ENCODE assay signal across 30 cellular contexts in genomic region chr1:34779526-34779925, GRCh38. TPM values are rescaled to one million over a fixed set of nuclear protein-coding genes. Genes with fewer than 3 reads are reported as not detected.
A peak's percentile ranks its signal among the peaks of the same experiment; 100 is the strongest.
DNase-seq lines count a peak whose midpoint lies in the region; ATAC-seq and TF ChIP-seq lines count a peak whose summit lies in the region.
"Had no signal": no experiment of that assay in that cellular context is flagged by ENCODE, and none has a peak within 500 bp of the region (broad histone marks: within the 10 kb centered on the region; RNA-seq: fewer than 3 reads in every experiment).

No MANE protein-coding gene starts in this region.

- peak overlapping the region; percentile 14 for H2AFZ ChIP-seq in HCT116 (ENCODE audit: low read depth, low read length, poor library complexity, severe bottlenecking)

- no peak for TF ChIP-seq RAD21 in HCT116 (IDR thresholded peaks at IDR 0.05; ENCODE audit: low read depth)

- TF ChIP-seq EP300 in sigmoid colon (IDR thresholded peaks at IDR 0.05), result no peak

- H3K4me1 ChIP-seq in HCT116 (ENCODE audit: control insufficient read depth in 1 of 2, insufficient read depth in 2 of 2, low read length in 2 of 2), result peaks cover 39 to 59% of the 10 kb centered on the region in 2 experiments
- H3K4me1 ChIP-seq in sigmoid colon, result peaks cover 0 to 14% (median 12%) of the 10 kb centered on the region in 4 donors

- H3K36me3 ChIP-seq in HCT116 (ENCODE audit: control insufficient read depth in 1 of 2, insufficient read depth in 2 of 2, low read length in 2 of 2) (peaks cover 0 to 2% of the 10 kb centered on the region in 2 experiments; a peak in 1 of 4 replicates), sigmoid colon (no peaks in the 10 kb centered on the region)

- no peaks in the 10 kb centered on the region for H4K20me1 ChIP-seq in HCT116 (ENCODE audit: insufficient read depth)

- intact Hi-C loops in HCT116 (cut with micrococcal nuclease) (loop anchor here (2.0 kb wide), 1 partner anchor 17 kb away; no protein-coding TSS in a partner anchor), sigmoid colon (cut with DNase I) (no loop called here)

- no peak for TF ChIP-seq POLR2A in HCT116 (IDR thresholded peaks at IDR 0.05; ENCODE audit: borderline replicate concordance, extremely low read depth, insufficient read depth, insufficient read length)
- TF ChIP-seq POLR2A in sigmoid colon (IDR thresholded peaks at IDR 0.05), result no peak

- RAD21 ChIA-PET in HCT116 (lab: Charles Lee; ENCODE audit: low non-redundant PET in 1 of 2, low total read pairs in 2 of 2, uncharacterized antibody in 2 of 2, unreplicated experiment in 2 of 2), result interaction anchor here in 1 of 2 experiments (0.9 kb wide), 1 partner anchor 37 kb away, joined by 3 read pairs; no protein-coding TSS in a partner anchor

- ATAC-seq in HCT116, result peak; percentile 57
- ATAC-seq in GM21717 (IDR thresholded peaks at IDR 0.05; ENCODE audit: unreplicated experiment), result no peak
- ATAC-seq: activated CD4-positive, CD25-positive, alpha-beta regulatory T cell treated with anti-CD3 and anti-CD28 coated beads, Interleukin-2, amount 50 U/mL, for 24 hours; activated CD8-positive, alpha-beta memory T cell treated with anti-CD3 and anti-CD28 coated beads, Interleukin-2, amount 10 ng/mL, durations not matched to agents 7 days and 5 days; activated T-cell treated with anti-CD3 and anti-CD28 coated beads, Interleukin-2, amount 50 U/mL, for 72 hours; left colon; stimulated activated memory B cell treated with anti-CD40 and anti-IgM and Interleukin-4, amounts not matched to agents 10 μg/mL and 1 μg/mL and 100 μg/mL, for 72 hours had no signal

- CTCF ChIA-PET in HCT116 (lab: Charles Lee), result interaction anchor here (0.9 to 1.2 kb wide), 3 partner anchors 37 to 80 kb away, joined by 3 to 4 read pairs (median 4); partner anchors contain the start of gene SMIM12

- H3K79me2 ChIP-seq in HCT116 (ENCODE audit: insufficient read depth, low read length), result peaks cover 40% of the 10 kb centered on the region

- no peaks in the 10 kb centered on the region for H3K27me3 ChIP-seq in HCT116 (ENCODE audit: insufficient read depth, low read length)
- peaks cover 26 to 62% (median 37%) of the 10 kb centered on the region in 3 donors for H3K27me3 ChIP-seq in sigmoid colon

- TF ChIP-seq CTCF in HCT116 (IDR thresholded peaks at IDR 0.05 in 2 of 3, conservative IDR thresholded peaks at IDR 0.05 in 1 of 3; ENCODE audit: borderline replicate concordance in 1 of 3, insufficient read depth in 1 of 3, low read depth in 2 of 3, low read length in 2 of 3) (no peak), epithelial cell of esophagus (IDR thresholded peaks at IDR 0.05; ENCODE audit: insufficient read depth, low read depth, low read length, missing control alignments) (no peak), sigmoid colon (IDR thresholded peaks at IDR 0.05) (no peak)

- H3K9me2 ChIP-seq in HCT116 (ENCODE audit: insufficient read depth), result no peaks in the 10 kb centered on the region

- H3K27ac ChIP-seq in HCT116 (ENCODE audit: low read depth, low read length), result peak overlapping the region; percentile 98
- no peak overlapping the region for H3K27ac ChIP-seq in sigmoid colon

- H3K9me3 ChIP-seq in HCT116 (ENCODE audit: control insufficient read depth in 1 of 2, insufficient read depth in 1 of 2, low read depth in 1 of 2, low read length in 2 of 2) (no peaks in the 10 kb centered on the region), sigmoid colon (no peaks in the 10 kb centered on the region)

- peak overlapping the region; percentile 86 for H3K4me2 ChIP-seq in HCT116 (ENCODE audit: low read length)

- H3K4me3 ChIP-seq in HCT116 (replicated peaks in 1 of 2; ENCODE audit: low read depth in 1 of 2, low read length in 2 of 2), result no peak overlapping the region
- H3K4me3 ChIP-seq in epithelial cell of esophagus (ENCODE audit: low read length), result no peak overlapping the region
- H3K4me3 ChIP-seq in sigmoid colon, result no peak overlapping the region

- WGBS in sigmoid colon, 2 donors, result 68 to 81% methylated on average over 5 of the region's 5 CpGs

- H3K9ac ChIP-seq in HCT116 (ENCODE audit: low read length), result peak overlapping the region; percentile 83

- POLR2A ChIA-PET in HCT116 (lab: Charles Lee), result interaction anchor here (0.8 to 1.5 kb wide), 5 partner anchors 15 to 80 kb away, joined by 3 to 5 read pairs (median 4); partner anchors contain the start of genes GJB4, GJB5 and SMIM12

- peak; percentile 77 for DNase-seq in HCT116 (ENCODE audit: low read depth, low spot score)
- DNase-seq in NCI-H226, result peak; percentile 41
- peak; percentile 96 for DNase-seq in epithelial cell of esophagus (ENCODE audit: low read depth)
- peak; percentile 18 for DNase-seq in sigmoid colon
- no peak for DNase-seq in NCI-H1930 (lab: John Stamatoyannopoulos, UW)
- no peak for DNase-seq in GM19238 (ENCODE audit: insufficient read length, low spot score)
- DNase-seq: activated CD4-positive, alpha-beta T cell treated with anti-CD3 and anti-CD28 coated beads, Interleukin-2, amount 50 U/mL, for 4 hours; activated CD8-positive, alpha-beta memory T cell treated with anti-CD3 and anti-CD28 coated beads, Interleukin-2, amount 10 ng/mL, durations not matched to agents 7 days and 5 days; activated T-cell treated with anti-CD3 and anti-CD28 coated beads, Interleukin-2, amount 50 U/mL, for 72 hours; DMS153; hippocampal formation; left colon; NCI-H1092; NCI-H1694; NCI-H2171 treated with DMSO at 0.1 percent for 48 hours; NCI-H524; OCI-M1; SHP77 had no signal

- no TSS peak for BruUV-seq in HCT116 (replicated peaks; lab: Mats Ljungman, UMichigan)

TF ChIP-seq in HCT116, 20 proteins besides CTCF, POLR2A, EP300 and RAD21:
- TF ChIP-seq EZH2phosphoT487 (IDR thresholded peaks at IDR 0.05; ENCODE audit: borderline replicate concordance) (no peak), CEBPB (IDR thresholded peaks at IDR 0.05; ENCODE audit: low read depth) (no peak), SRF (IDR thresholded peaks at IDR 0.05; ENCODE audit: low read depth) (no peak), YY1 (IDR thresholded peaks at IDR 0.05; ENCODE audit: extremely low read depth, insufficient replicate concordance, low read depth, low read length) (peak; percentile 76), TCF7L2 (IDR thresholded peaks at IDR 0.05; ENCODE audit: borderline replicate concordance, extremely low read depth, insufficient read depth, insufficient read length) (no peak), ZFX (IDR thresholded peaks at IDR 0.05) (0 out of 2 replicates have a peak, but pooled peaks have one; percentile 46), ZBTB33 (IDR thresholded peaks at IDR 0.05; ENCODE audit: extremely low read depth, insufficient replicate concordance, low read length) (peak; percentile 42), POLR2AphosphoS5 (IDR thresholded peaks at IDR 0.05; ENCODE audit: low read depth, low read length) (peak; percentile 83), JUND (IDR thresholded peaks at IDR 0.05) (no peak)

RNA-seq across cellular contexts. Expression of gene GJB3, which starts 1.5 kb away (rescaled TPM):
- total RNA-seq in HCT116 (2021; ENCODE audit: unreplicated experiment) (46.7 TPM), sigmoid colon (not detected)
- 89.1 and 116 TPM in 2 replicates for polyA plus RNA-seq in HCT116 (2012)
- 10 to 100 TPM in 1 of 3 donors, 1 to 10 TPM in 2; 1.2 to 11.0 (median 1.8) TPM for polyA plus RNA-seq in sigmoid colon
- total RNA-seq: activated CD8-positive, alpha-beta memory T cell treated with anti-CD3 and anti-CD28 coated beads, Interleukin-2, amount 10 ng/mL, durations not matched to agents 7 days and 5 days; activated T-cell treated with anti-CD3 and anti-CD28 coated beads, Interleukin-2, amount 50 U/mL, for 72 hours; fibroblast of lung; H4; lung microvascular endothelial cell; omental fat pad; skeletal muscle tissue; T-helper 2 cell treated with Interferon-gamma antibody and Interleukin-4, amounts not matched to agents 100 ng/mL and 5 ng/mL, for 36 hours; temporal lobe had no signal
- polyA plus RNA-seq: BJ, fibroblast of lung, IgD-negative memory B cell had no signal

RNA-seq across cellular contexts. Expression of gene GJA4, which starts 13.3 kb away (rescaled TPM):
- not detected for total RNA-seq in HCT116 (2021; ENCODE audit: unreplicated experiment)
- polyA plus RNA-seq in HCT116 (2012), result not detected in 2 replicates
- total RNA-seq in sigmoid colon, result 10 to 100 TPM in 1 of 4 donors, 1 to 10 TPM in 3; 3.3 to 14.7 (median 7.6) TPM
- 1 to 10 TPM in 1 of 3 donors, under 1 TPM in 1, not detected in 1; 0.60 to 8.3 TPM for polyA plus RNA-seq in sigmoid colon
- total RNA-seq: activated CD8-positive, alpha-beta memory T cell treated with anti-CD3 and anti-CD28 coated beads, Interleukin-2, amount 10 ng/mL, durations not matched to agents 7 days and 5 days; fibroblast of lung; H4; T-helper 2 cell treated with Interferon-gamma antibody and Interleukin-4, amounts not matched to agents 100 ng/mL and 5 ng/mL, for 36 hours had no signal
- polyA plus RNA-seq: BJ, fibroblast of lung, IgD-negative memory B cell had no signal

RNA-seq across cellular contexts. Expression of gene GJB4, which starts 20.0 kb away (rescaled TPM):
- total RNA-seq in HCT116 (2021; ENCODE audit: unreplicated experiment) (2.0 TPM), sigmoid colon (not detected)
- 3.3 and 4.6 TPM in 2 replicates for polyA plus RNA-seq in HCT116 (2012)
- polyA plus RNA-seq in sigmoid colon, result under 1 TPM in 1 of 3 donors, not detected in 2; 0.39 TPM
- total RNA-seq: activated CD8-positive, alpha-beta memory T cell treated with anti-CD3 and anti-CD28 coated beads, Interleukin-2, amount 10 ng/mL, durations not matched to agents 7 days and 5 days; activated T-cell treated with anti-CD3 and anti-CD28 coated beads, Interleukin-2, amount 50 U/mL, for 72 hours; fibroblast of lung; H4; lung microvascular endothelial cell; omental fat pad; skeletal muscle tissue; T-helper 2 cell treated with Interferon-gamma antibody and Interleukin-4, amounts not matched to agents 100 ng/mL and 5 ng/mL, for 36 hours; temporal lobe had no signal
- polyA plus RNA-seq: BJ, fibroblast of lung, IgD-negative memory B cell had no signal

RNA-seq across cellular contexts. Expression of gene GJB5, which starts 24.7 kb away (rescaled TPM):
- total RNA-seq in HCT116 (2021; ENCODE audit: unreplicated experiment) (4.6 TPM), sigmoid colon (not detected)
- polyA plus RNA-seq in HCT116 (2012), result 12.0 and 15.0 TPM in 2 replicates
- polyA plus RNA-seq in sigmoid colon, result under 1 TPM in 1 of 3 donors, not detected in 2; 0.69 TPM
- total RNA-seq: activated CD8-positive, alpha-beta memory T cell treated with anti-CD3 and anti-CD28 coated beads, Interleukin-2, amount 10 ng/mL, durations not matched to agents 7 days and 5 days; activated T-cell treated with anti-CD3 and anti-CD28 coated beads, Interleukin-2, amount 50 U/mL, for 72 hours; fibroblast of lung; H4; left colon; lung microvascular endothelial cell; omental fat pad; skeletal muscle tissue; T-helper 2 cell treated with Interferon-gamma antibody and Interleukin-4, amounts not matched to agents 100 ng/mL and 5 ng/mL, for 36 hours; temporal lobe had no signal
- polyA plus RNA-seq: BJ, fibroblast of lung, IgD-negative memory B cell had no signal

Comparison
In these comparisons a context has a peak if more than half of its experiments do, and no peak if none do; other contexts are left out.
1. DNase-seq: peak in HCT116 (single experiment), NCI-H226 (single experiment), epithelial cell of esophagus (single experiment) and sigmoid colon (single experiment); none in NCI-H1930 (0 of 2) and GM19238 (single experiment).
2. RNA of gene GJB3, which starts 1.5 kb away (total RNA-seq): 46.7 TPM in HCT116 (single experiment); not detected in sigmoid colon; every median in the first group is over 10 times any median in the second.